ENCODE assay signal across 8 cellular contexts in genomic region chr20:53942121-53942816, GRCh38.
DNase-seq lines count a peak whose midpoint lies in the region; ATAC-seq and TF ChIP-seq lines count a peak whose summit lies in the region.

No MANE protein-coding gene starts in this region.

- H3K36me3 ChIP-seq in ACC112 (ENCODE audit: insufficient read depth, low read length): no peaks in the 10 kb centered on the region

- DNase-seq in NCI-H526 treated with DMSO at 0.1 percent for 48 hours (lab: John Stamatoyannopoulos, UW): peak; percentile 64
- DNase-seq in iPS-NIHi11 (ENCODE audit: low spot score): peak; percentile 61
- DNase-seq in NCI-H524 (lab: John Stamatoyannopoulos, UW): no peak
- no peak for DNase-seq in chondrocyte (ENCODE audit: low spot score)

- no peaks in the 10 kb centered on the region for H3K27me3 ChIP-seq in ACC112 (ENCODE audit: insufficient read depth, low read length)

- H3K9me3 Mint-ChIP-seq in chondrocyte (ENCODE audit: low read depth): no peaks in the 10 kb centered on the region

- no peaks in the 10 kb centered on the region for H3K79me2 ChIP-seq in ACC112 (ENCODE audit: control insufficient read depth, insufficient read depth, low read length, unreplicated experiment)

- no peaks in the 10 kb centered on the region for H3K36me3 Mint-ChIP-seq in chondrocyte (ENCODE audit: low read depth)

- H3K27me3 Mint-ChIP-seq in chondrocyte (ENCODE audit: low read depth): no peaks in the 10 kb centered on the region

- H3K4me1 Mint-ChIP-seq in chondrocyte (ENCODE audit: low read depth): peaks cover 25% of the 10 kb centered on the region

- H3K27ac Mint-ChIP-seq in chondrocyte (ENCODE audit: unreplicated experiment): no peak overlapping the region

- peaks cover 30% of the 10 kb centered on the region for H3K4me1 ChIP-seq in ACC112 (ENCODE audit: control insufficient read depth, insufficient read depth, low read length, unreplicated experiment)

- H2AFZ ChIP-seq in ACC112 (ENCODE audit: low read length, unreplicated experiment): peak overlapping the region; percentile 46

- ATAC-seq in GM21423 (IDR thresholded peaks at IDR 0.05; ENCODE audit: unreplicated experiment) (peak; percentile 33), HG02798 (IDR thresholded peaks at IDR 0.05; ENCODE audit: poor library complexity, unreplicated experiment) (no peak), GM18858 (IDR thresholded peaks at IDR 0.05; ENCODE audit: unreplicated experiment) (no peak)

- no peak for TF ChIP-seq CTCF in chondrocyte (IDR thresholded peaks at IDR 0.05)

- H3K4me3 Mint-ChIP-seq in chondrocyte (ENCODE audit: unreplicated experiment): no peak overlapping the region

- no peak overlapping the region for H3K27ac ChIP-seq in ACC112 (ENCODE audit: low read depth, low read length)

- H3K4me3 ChIP-seq in ACC112 (ENCODE audit: low read depth, low read length): no peak overlapping the region

Comparison
In these comparisons a context has a peak if more than half of its experiments do, and no peak if none do; other contexts are left out.
1. DNase-seq: peak in NCI-H526 treated with DMSO at 0.1 percent for 48 hours (single experiment) and iPS-NIHi11 (single experiment); none in NCI-H524 (0 of 2) and chondrocyte (single experiment).